ENCODE assay signal across 17 cellular contexts in the genomic region with DNA sequence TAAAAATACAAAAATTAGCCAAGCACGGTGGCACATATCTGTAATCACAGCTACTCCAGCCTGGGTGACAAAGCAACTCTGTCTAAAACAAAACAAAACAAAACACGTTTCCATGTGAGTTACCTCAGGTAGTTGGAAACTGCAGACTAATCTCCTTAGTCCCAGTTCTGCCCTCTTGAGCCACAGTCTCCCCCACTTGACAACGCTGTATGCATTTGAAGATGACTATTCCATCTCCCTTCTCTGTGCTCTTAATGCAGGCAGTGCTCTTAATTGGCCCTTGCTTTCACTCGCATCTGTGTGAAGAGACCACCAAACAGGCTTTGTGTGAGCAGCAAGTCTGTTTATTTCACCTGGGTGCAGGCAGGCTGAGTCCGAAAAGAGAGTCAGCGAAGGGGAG. TPM values are rescaled to one million over a fixed set of nuclear protein-coding genes. Genes with fewer than 3 reads are reported as not detected.
DNase-seq lines count a peak whose midpoint lies in the region; ATAC-seq, FAIRE-seq and TF ChIP-seq lines count a peak whose summit lies in the region.
"Had no signal": no experiment of that assay in that cellular context is flagged by ENCODE, and none has a peak within 500 bp of the region (broad histone marks: within the 10 kb centered on the region; RNA-seq: fewer than 3 reads in every experiment).

No MANE protein-coding gene starts in this region.

- no peak overlapping the region for H2AFZ ChIP-seq in K562 (ENCODE audit: low read depth, low read length)
- no peak overlapping the region for H2AFZ ChIP-seq in neural progenitor cell (replicated peaks)

- no peak; the same call in 2 of the 3 replicates for ATAC-seq in K562
- ATAC-seq in HG03571 (IDR thresholded peaks at IDR 0.05; ENCODE audit: unreplicated experiment) = no peak
- ATAC-seq: GM12878 had no signal

- no peaks in the 10 kb centered on the region for H3K4me1 Mint-ChIP-seq in activated CD4-positive, alpha-beta T cell treated with anti-CD3 and anti-CD28 coated beads, Interleukin-2, amount 10 ng/mL, durations not matched to agents 7 days and 5 days
- peaks cover 19% of the 10 kb centered on the region for H3K4me1 Mint-ChIP-seq in neural progenitor cell
- H3K4me1 Mint-ChIP-seq in HFFc6 (ENCODE audit: low read depth) = peaks cover 42% of the 10 kb centered on the region
- H3K4me1 Mint-ChIP-seq in activated T-cell treated with anti-CD3 and anti-CD28 coated beads, Interleukin-2, amount 50 U/mL, for 24 hours (ENCODE audit: low read depth) = no peaks in the 10 kb centered on the region
- H3K4me1 Mint-ChIP-seq: CD4-positive, CD25-positive, alpha-beta regulatory T cell; IgD-negative memory B cell had no signal

- BruUV-seq in K562 (replicated peaks; lab: Mats Ljungman, UMichigan) = no TSS peak

- H3K79me2 ChIP-seq in K562 (ENCODE audit: control insufficient read depth, insufficient read depth, low read length) = no peaks in the 10 kb centered on the region
- H3K79me2 ChIP-seq in neural progenitor cell (ENCODE audit: low read depth) = no peaks in the 10 kb centered on the region

- H3K27me3 Mint-ChIP-seq in activated CD4-positive, alpha-beta T cell treated with anti-CD3 and anti-CD28 coated beads, Interleukin-2, amount 10 ng/mL, durations not matched to agents 7 days and 5 days = peaks cover 14% of the 10 kb centered on the region
- H3K27me3 Mint-ChIP-seq in neural progenitor cell (ENCODE audit: insufficient read depth, low read depth) = no peaks in the 10 kb centered on the region
- peaks cover 2% of the 10 kb centered on the region; the same call in 1 of the 2 replicates for H3K27me3 Mint-ChIP-seq in HFFc6 (ENCODE audit: insufficient read depth)
- peaks cover 11% of the 10 kb centered on the region for H3K27me3 Mint-ChIP-seq in activated T-cell treated with anti-CD3 and anti-CD28 coated beads, Interleukin-2, amount 50 U/mL, for 24 hours

- H3K4me3 ChIP-seq in K562 (no peak overlapping the region), neural progenitor cell (no peak overlapping the region)
- H3K4me3 ChIP-seq: BLaER1 treated with 17β-estradiol and CSF1 and Interleukin-3, amounts not matched to agents 10 nM and 100 nM; GM12878 had no signal

- TF ChIP-seq CTCF in K562 (IDR thresholded peaks at IDR 0.05 in 2 of 3, conservative IDR thresholded peaks at IDR 0.05 in 1 of 3; ENCODE audit: insufficient read depth in 2 of 3, low read depth in 1 of 3, low read length in 3 of 3) (no peak), neural progenitor cell (IDR thresholded peaks at IDR 0.05) (no peak), HFFc6 (IDR thresholded peaks at IDR 0.05) (no peak)

- H3K9me3 ChIP-seq in K562 (replicated peaks; ENCODE audit: control insufficient read depth, insufficient read depth, low read depth, low read length) (no peaks in the 10 kb centered on the region), neural progenitor cell (ENCODE audit: low read depth) (no peaks in the 10 kb centered on the region)
- H3K9me3 ChIP-seq: BLaER1 treated with 17β-estradiol and CSF1 and Interleukin-3, amounts not matched to agents 10 nM and 100 nM had no signal

- no peak overlapping the region for H3K4me3 Mint-ChIP-seq in activated CD4-positive, alpha-beta T cell treated with anti-CD3 and anti-CD28 coated beads, Interleukin-2, amount 10 ng/mL, durations not matched to agents 7 days and 5 days
- H3K4me3 Mint-ChIP-seq in neural progenitor cell (peak overlapping the region; percentile 31), HFFc6 (no peak overlapping the region)
- no peak overlapping the region for H3K4me3 Mint-ChIP-seq in activated T-cell treated with anti-CD3 and anti-CD28 coated beads, Interleukin-2, amount 50 U/mL, for 24 hours
- H3K4me3 Mint-ChIP-seq: CD4-positive, CD25-positive, alpha-beta regulatory T cell; IgD-negative memory B cell had no signal

- H3K9me3 Mint-ChIP-seq in activated CD4-positive, alpha-beta T cell treated with anti-CD3 and anti-CD28 coated beads, Interleukin-2, amount 10 ng/mL, durations not matched to agents 7 days and 5 days = no peaks in the 10 kb centered on the region
- H3K9me3 Mint-ChIP-seq in neural progenitor cell (no peaks in the 10 kb centered on the region), HFFc6 (no peaks in the 10 kb centered on the region)
- no peaks in the 10 kb centered on the region for H3K9me3 Mint-ChIP-seq in activated T-cell treated with anti-CD3 and anti-CD28 coated beads, Interleukin-2, amount 50 U/mL, for 24 hours

- POLR2A ChIA-PET in activated CD4-positive, alpha-beta T cell treated with anti-CD3 and anti-CD28 coated beads, Interleukin-2, amount 10 ng/mL, durations not matched to agents 7 days and 5 days (lab: Charles Lee) = no interaction called here
- POLR2A ChIA-PET in K562 (lab: Yijun Ruan, JAX) = no interaction called here

- H4K20me1 ChIP-seq in K562 (replicated peaks; ENCODE audit: control insufficient read depth, insufficient read depth, low read length) = no peaks in the 10 kb centered on the region
- no peaks in the 10 kb centered on the region for H4K20me1 ChIP-seq in neural progenitor cell (ENCODE audit: low read depth)
- H4K20me1 ChIP-seq: BLaER1 treated with 17β-estradiol and CSF1 and Interleukin-3, amounts not matched to agents 10 nM and 100 nM had no signal

- no peak for DNase-seq in activated CD4-positive, alpha-beta T cell treated with anti-CD3 and anti-CD28 coated beads, Interleukin-2, amount 10 ng/mL, durations not matched to agents 7 days and 5 days
- DNase-seq in activated CD4-positive, alpha-beta T cell treated with anti-CD3 and anti-CD28 coated beads for 1 hour = no peak
- no peak for DNase-seq in K562 (ENCODE audit: extremely low read depth in 1 of 4, low spot score in 3 of 4)
- no peak for DNase-seq in neural progenitor cell (ENCODE audit: low spot score)
- DNase-seq in HFFc6 = no peak
- DNase-seq in activated T-cell treated with anti-CD3 and anti-CD28 coated beads, Interleukin-2, amount 50 U/mL, for 24 hours = no peak
- DNase-seq: 8988T; CD4-positive, CD25-positive, alpha-beta regulatory T cell; DMS53; H7 had no signal

- H3K36me3 ChIP-seq in K562 (ENCODE audit: control insufficient read depth, insufficient read depth, low read length) (no peaks in the 10 kb centered on the region), neural progenitor cell (no peaks in the 10 kb centered on the region)
- H3K36me3 ChIP-seq: BLaER1 treated with 17β-estradiol and CSF1 and Interleukin-3, amounts not matched to agents 10 nM and 100 nM had no signal

- peaks cover 4% of the 10 kb centered on the region for H3F3A ChIP-seq in neural progenitor cell (ENCODE audit: low read depth)

- peak overlapping the region; percentile 62 for H3K27ac Mint-ChIP-seq in activated CD4-positive, alpha-beta T cell treated with anti-CD3 and anti-CD28 coated beads, Interleukin-2, amount 10 ng/mL, durations not matched to agents 7 days and 5 days
- H3K27ac Mint-ChIP-seq in neural progenitor cell = no peak overlapping the region
- H3K27ac Mint-ChIP-seq in HFFc6 = no peak overlapping the region
- H3K27ac Mint-ChIP-seq in activated T-cell treated with anti-CD3 and anti-CD28 coated beads, Interleukin-2, amount 50 U/mL, for 24 hours = no peak overlapping the region
- H3K27ac Mint-ChIP-seq: CD4-positive, CD25-positive, alpha-beta regulatory T cell had no signal

- no peaks in the 10 kb centered on the region for H3K9me1 ChIP-seq in K562 (ENCODE audit: control insufficient read depth, insufficient read depth, low read length)

- H3K27me3 ChIP-seq in K562 (ENCODE audit: control insufficient read depth in 2 of 2, insufficient read depth in 2 of 2, low read length in 2 of 2) (peaks cover 30 to 48% of the 10 kb centered on the region in 2 experiments), neural progenitor cell (no peaks in the 10 kb centered on the region)
- H3K27me3 ChIP-seq: BLaER1 treated with 17β-estradiol and CSF1 and Interleukin-3, amounts not matched to agents 10 nM and 100 nM had no signal

- intact Hi-C loops in K562 (cut with micrococcal nuclease) = no loop called here

- CTCF ChIA-PET in activated CD4-positive, alpha-beta T cell treated with anti-CD3 and anti-CD28 coated beads, Interleukin-2, amount 10 ng/mL, durations not matched to agents 7 days and 5 days (lab: Charles Lee) = interaction anchor here (1.2 kb wide), 1 partner anchor 92 kb away, joined by 3 read pairs; no protein-coding TSS in a partner anchor
- CTCF ChIA-PET in K562 (lab: Yijun Ruan, JAX; ENCODE audit: low intra/inter-chr PET ratio) = no interaction called here

- in situ Hi-C loops in K562 (cut with MboI) = no loop called here

- no peaks in the 10 kb centered on the region for H3K36me3 Mint-ChIP-seq in activated CD4-positive, alpha-beta T cell treated with anti-CD3 and anti-CD28 coated beads, Interleukin-2, amount 10 ng/mL, durations not matched to agents 7 days and 5 days (ENCODE audit: low read depth)
- H3K36me3 Mint-ChIP-seq in neural progenitor cell (no peaks in the 10 kb centered on the region), HFFc6 (ENCODE audit: low read depth) (no peaks in the 10 kb centered on the region)
- no peaks in the 10 kb centered on the region for H3K36me3 Mint-ChIP-seq in activated T-cell treated with anti-CD3 and anti-CD28 coated beads, Interleukin-2, amount 50 U/mL, for 24 hours (ENCODE audit: low read depth)
- H3K36me3 Mint-ChIP-seq: CD4-positive, CD25-positive, alpha-beta regulatory T cell; IgD-negative memory B cell had no signal

- H3K9ac ChIP-seq in K562 (ENCODE audit: insufficient read depth in 1 of 2, low read depth in 2 of 2, low read length in 2 of 2) = no peak overlapping the region
- no peak overlapping the region for H3K9ac ChIP-seq in neural progenitor cell
- H3K9ac ChIP-seq: BLaER1 treated with 17β-estradiol and CSF1 and Interleukin-3, amounts not matched to agents 10 nM and 100 nM; KMS-11 had no signal

- WGBS in K562 (ENCODE audit: insufficient coverage, low coverage, missing lambda C conversion rate) = 4% methylated on average over 5 of the region's 6 CpGs

- H3K27ac ChIP-seq in K562 (ENCODE audit: extremely low read depth, low read depth, low read length) (no peak overlapping the region), neural progenitor cell (no peak overlapping the region)
- H3K27ac ChIP-seq: BLaER1 treated with 17β-estradiol and CSF1 and Interleukin-3, amounts not matched to agents 10 nM and 100 nM; HL-60; KMS-11 had no signal

- H3K4me2 ChIP-seq in K562 (ENCODE audit: insufficient read depth, low read length) (no peak overlapping the region), neural progenitor cell (no peak overlapping the region)
- H3K4me2 ChIP-seq: BLaER1 treated with 17β-estradiol and CSF1 and Interleukin-3, amounts not matched to agents 10 nM and 100 nM; KMS-11 had no signal

- no peak for TF ChIP-seq EP300 in K562 (IDR thresholded peaks at IDR 0.05; ENCODE audit: low read length)

- no peak for FAIRE-seq in K562 (lab: Jason Lieb, UNC)
- FAIRE-seq: GM12878, GM18507 had no signal

- no peak for TF ChIP-seq RAD21 in K562 (CRISPR knock-in tag; conservative IDR thresholded peaks at IDR 0.05 in 1 of 2, IDR thresholded peaks at IDR 0.05 in 1 of 2)

- TF ChIP-seq POLR2A in K562 (conservative IDR thresholded peaks at IDR 0.05) = no peak

- H3K4me1 ChIP-seq in K562 (replicated peaks in 1 of 2; ENCODE audit: control insufficient read depth in 2 of 2, insufficient read depth in 2 of 2, low read length in 2 of 2) = no peaks in the 10 kb centered on the region
- peaks cover 6% of the 10 kb centered on the region for H3K4me1 ChIP-seq in neural progenitor cell
- H3K4me1 ChIP-seq: BLaER1 treated with 17β-estradiol and CSF1 and Interleukin-3, amounts not matched to agents 10 nM and 100 nM had no signal

RNA-seq across cellular contexts. Expression of a gene that starts 19.6 kb away (rescaled TPM):
- 100 to 1,000 TPM in 1 of 2 experiments, 10 to 100 TPM in 1; 84.6 to 102 TPM for total RNA-seq in activated CD4-positive, alpha-beta T cell treated with anti-CD3 and anti-CD28 coated beads, Interleukin-2, amount 10 ng/mL, durations not matched to agents 7 days and 5 days
- 237 and 531 TPM in 2 replicates for total RNA-seq in K562 (2011; cell fraction: chromatin; rRNA removed; ENCODE audit: low replicate concordance)
- total RNA-seq in K562 (2011; cell fraction: nucleolus; rRNA removed) = 417 and 435 TPM in 2 replicates
- 411 and 423 TPM in 2 replicates for total RNA-seq in K562 (2011; cell fraction: nucleoplasm; rRNA removed)
- total RNA-seq in K562 (2014; rRNA removed) (93.5 and 113 TPM in 2 replicates), K562 (2014; rRNA removed; fragmentation: Illumina TruSeq; extraction: Trizol) (70.6 and 74.3 TPM in 2 replicates), K562 (2015; rRNA removed; fragmentation: Illumina TruSeq; extraction: Trizol) (79.9 and 82.1 TPM in 2 replicates), K562 (2021) (158 and 161 TPM in 2 replicates), neural progenitor cell (ENCODE audit: low replicate concordance) (94.5 and 147 TPM in 2 replicates)
- polyA plus RNA-seq in K562 (2011; rRNA removed) (137 and 183 TPM in 2 replicates), K562 (2014; fragmentation: Illumina TruSeq; extraction: Trizol) (138 and 140 TPM in 2 replicates), K562 (2014; fragmentation: Nextera tagmentation; extraction: Ambion mirVana) (10 to 100 TPM; 23.4 to 29.6 TPM), K562 (2014; rRNA removed) (69.9 and 70.7 TPM in 2 replicates)
- polyA plus RNA-seq in K562 (2011; cell fraction: cytosol; rRNA removed) = 207 and 209 TPM in 2 replicates
- 214 and 280 TPM in 2 replicates for polyA plus RNA-seq in K562 (2011; cell fraction: nucleus; rRNA removed)
- polyA plus RNA-seq in K562 (2012) = 93.6 and 212 TPM in 2 replicates
- 215 and 292 TPM in 2 replicates for polyA minus RNA-seq in K562 (2011; rRNA and poly(A)+ RNA removed)
- polyA minus RNA-seq in K562 (2011; cell fraction: cytosol; rRNA and poly(A)+ RNA removed) = 158 and 163 TPM in 2 replicates
- 97.6 and 98.3 TPM in 2 replicates for polyA minus RNA-seq in K562 (2011; cell fraction: nucleus; rRNA and poly(A)+ RNA removed)
- total RNA-seq in HFFc6 (2021; fragmentation: NEBNext Ultra II Directional; extraction: Animal tissue kit (Norgen Biotek cat#: 25700)) = 10 to 100 TPM; 39.3 to 88.4 (median 74.8) TPM
